8 cellular contexts compared by ENCODE assay signal in genomic region chr19:48203227-48203793, GRCh38. TPM values are rescaled to one million over a fixed set of nuclear protein-coding genes. Genes with fewer than 3 reads are reported as not detected.
A peak's percentile ranks its signal among the peaks of the same experiment; 100 is the strongest.
DNase-seq lines count a peak whose midpoint lies in the region; TF ChIP-seq lines count a peak whose summit lies in the region.

No MANE protein-coding gene starts in this region.

- no peaks in the 10 kb centered on the region for H3K36me3 ChIP-seq in BE2C
- H3K36me3 ChIP-seq in brain microvascular endothelial cell (replicated peaks), result no peaks in the 10 kb centered on the region
- H3K36me3 ChIP-seq in mucosa of rectum (ENCODE audit: control insufficient read depth in 2 of 2, insufficient read depth in 2 of 2, low read length in 2 of 2), result no peaks in the 10 kb centered on the region

- H3K27me3 ChIP-seq in BE2C, result no peaks in the 10 kb centered on the region
- H3K27me3 ChIP-seq in brain microvascular endothelial cell (replicated peaks), result no peaks in the 10 kb centered on the region
- H3K27me3 ChIP-seq in mucosa of rectum (ENCODE audit: control insufficient read depth in 2 of 2, insufficient read depth in 2 of 2, low read length in 2 of 2), result no peaks in the 10 kb centered on the region

- no peak for DNase-seq in BE2C
- DNase-seq in HFF-Myc (ENCODE audit: extremely low read depth, low read depth), result no peak
- DNase-seq in brain microvascular endothelial cell, result no peak
- no peak for DNase-seq in GOT3 (lab: John Stamatoyannopoulos, UW)
- DNase-seq in AG08395 (ENCODE audit: low spot score), result no peak
- DNase-seq in islet precursor cell, result no peak
- DNase-seq in T1000 (lab: John Stamatoyannopoulos, UW), result no peak

- H3K9me3 ChIP-seq in BE2C, result no peaks in the 10 kb centered on the region
- no peaks in the 10 kb centered on the region for H3K9me3 ChIP-seq in mucosa of rectum (ENCODE audit: control insufficient read depth in 2 of 2, low read length in 2 of 2)

- H3K27ac ChIP-seq in brain microvascular endothelial cell (peak overlapping the region; percentile 57), mucosa of rectum (ENCODE audit: low read depth in 2 of 2, low read length in 2 of 2) (peak overlapping the region; percentile 56 to 61)

- in situ Hi-C loops in brain microvascular endothelial cell (cut with HindIII; ENCODE audit: low pct_ligation_motif_present, low sequenced_read_pairs), result no loop called here

- TF ChIP-seq CTCF in BE2C (IDR thresholded peaks at IDR 0.05; ENCODE audit: low read depth, low read length), result no peak
- TF ChIP-seq CTCF in HFF-Myc (IDR thresholded peaks at IDR 0.05; ENCODE audit: low read depth, low read length, missing control alignments), result no peak
- TF ChIP-seq CTCF in brain microvascular endothelial cell (IDR thresholded peaks at IDR 0.05; ENCODE audit: low read depth, low read length, missing control alignments), result no peak

- H3K4me3 ChIP-seq in BE2C (ENCODE audit: low read depth, low read length), result peak overlapping the region; percentile 92
- H3K4me3 ChIP-seq in HFF-Myc (replicated peaks; ENCODE audit: low read depth, low read length), result peak overlapping the region; percentile 79
- H3K4me3 ChIP-seq in brain microvascular endothelial cell (ENCODE audit: low read depth, low read length), result peak overlapping the region; percentile 82
- H3K4me3 ChIP-seq in mucosa of rectum (ENCODE audit: low read length in 2 of 2), result peak overlapping the region; percentile 85 to 89

- H3K4me1 ChIP-seq in BE2C, result no peaks in the 10 kb centered on the region
- H3K4me1 ChIP-seq in mucosa of rectum (ENCODE audit: control insufficient read depth in 2 of 2, insufficient read depth in 2 of 2, low read length in 2 of 2), result peaks cover 8 to 10% of the 10 kb centered on the region in 2 donors

- peak overlapping the region; percentile 8 to 66 for H3K9ac ChIP-seq in mucosa of rectum (ENCODE audit: low read depth in 1 of 2, low read length in 2 of 2)

RNA-seq across cellular contexts. Expression of gene ZSWIM9, which starts 32.8 kb away (rescaled TPM):
- 5.5 TPM for polyA plus RNA-seq in BE2C (2012; ENCODE audit: insufficient read depth, insufficient read length, low read depth)

RNA-seq across cellular contexts. Expression of gene LIG1, which starts 33.2 kb away (rescaled TPM):
- polyA plus RNA-seq in BE2C (2012; ENCODE audit: insufficient read depth, insufficient read length, low read depth), result 10.4 TPM

RNA-seq across cellular contexts. Expression of gene CARD8, which starts 52.4 kb away (rescaled TPM):
- polyA plus RNA-seq in BE2C (2012; ENCODE audit: insufficient read depth, insufficient read length, low read depth), result 3.1 TPM
